Comparison of ENCODE assay signal across 12 cellular contexts in the genomic region with DNA sequence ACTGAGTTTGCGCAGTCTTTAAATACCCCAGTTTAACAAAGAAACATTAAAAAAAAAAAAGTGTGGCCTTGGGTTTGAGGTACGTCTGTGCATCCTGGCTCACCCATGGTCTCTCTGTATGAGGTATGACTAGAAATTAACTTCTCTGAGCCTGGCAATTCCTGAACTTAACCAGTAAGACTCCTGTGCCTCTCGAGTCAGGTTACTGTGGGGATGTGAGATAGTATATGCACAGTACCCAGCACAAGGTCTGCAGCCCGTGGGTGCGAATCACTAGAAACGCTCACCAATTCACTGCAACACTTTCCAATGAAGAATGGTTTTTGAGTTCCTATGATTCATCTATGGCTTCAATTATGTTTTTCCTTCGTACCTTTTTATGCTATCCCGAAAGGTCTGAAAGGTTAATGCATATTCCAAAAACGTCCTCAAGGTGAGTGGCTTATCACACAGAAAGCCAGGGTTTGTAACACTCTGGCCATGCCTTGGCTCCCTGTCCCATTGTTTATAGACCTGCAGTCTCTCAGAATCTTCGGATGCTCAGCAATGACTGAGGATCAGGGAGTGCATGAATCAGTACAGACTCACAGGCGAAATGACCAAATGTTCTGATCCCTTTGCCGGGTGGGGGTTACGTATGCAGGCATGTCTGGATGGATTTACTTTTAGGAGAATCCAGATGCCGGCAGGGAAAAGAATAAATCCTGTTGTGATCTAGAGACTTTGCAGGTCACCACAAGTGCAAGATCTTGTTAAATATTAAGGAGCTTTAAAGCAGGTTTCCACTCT.
DNase-seq lines count a peak whose midpoint lies in the region; FAIRE-seq and TF ChIP-seq lines count a peak whose summit lies in the region.
"Had no signal": no experiment of that assay in that cellular context is flagged by ENCODE, and none has a peak within 500 bp of the region (broad histone marks: within the 10 kb centered on the region; RNA-seq: fewer than 3 reads in every experiment).

No MANE protein-coding gene starts in this region.

- TF ChIP-seq EP300 in esophagus muscularis mucosa (IDR thresholded peaks at IDR 0.05) = peak; percentile 64

- no peaks in the 10 kb centered on the region for H3K9me3 Mint-ChIP-seq in nephron progenitor cell

- no peak for FAIRE-seq in GM12892 (lab: Jason Lieb, UNC)

- peaks cover 3% of the 10 kb centered on the region for H3K27me3 Mint-ChIP-seq in nephron progenitor cell (ENCODE audit: low read depth, poor library complexity)

- peak overlapping the region; percentile 73 to 83 (median 77) for H3K27ac ChIP-seq in esophagus muscularis mucosa (replicated peaks in 1 of 4)
- no peak overlapping the region for H3K27ac ChIP-seq in thyroid gland
- H3K27ac ChIP-seq: suprapubic skin had no signal

- H3K4me1 Mint-ChIP-seq in nephron progenitor cell = peaks cover 59% of the 10 kb centered on the region

- H3K4me3 ChIP-seq in MG63 (no peak overlapping the region), esophagus muscularis mucosa (no peak overlapping the region), thyroid gland (replicated peaks in 1 of 3) (no peak overlapping the region)
- H3K4me3 ChIP-seq: suprapubic skin had no signal

- H3K4me1 ChIP-seq in esophagus muscularis mucosa (peaks cover 39 to 58% (median 52%) of the 10 kb centered on the region in 4 donors), thyroid gland (peaks cover 4 to 5% of the 10 kb centered on the region in 2 donors)
- H3K4me1 ChIP-seq: Caco-2 had no signal

- TF ChIP-seq CTCF in esophagus muscularis mucosa (IDR thresholded peaks at IDR 0.05) (no peak), nephron progenitor cell (IDR thresholded peaks at IDR 0.05) (no peak), thyroid gland (IDR thresholded peaks at IDR 0.05) (no peak)

- H3K9me3 ChIP-seq in MG63 (no peaks in the 10 kb centered on the region), esophagus muscularis mucosa (no peaks in the 10 kb centered on the region), thyroid gland (no peaks in the 10 kb centered on the region)
- H3K9me3 ChIP-seq: Caco-2, SK-N-SH, suprapubic skin had no signal

- no peaks in the 10 kb centered on the region for H3K36me3 ChIP-seq in MG63
- no peaks in the 10 kb centered on the region for H3K36me3 ChIP-seq in esophagus muscularis mucosa
- H3K36me3 ChIP-seq in thyroid gland = no peaks in the 10 kb centered on the region
- H3K36me3 ChIP-seq: suprapubic skin had no signal

- WGBS in esophagus muscularis mucosa = 77% methylated on average over 13 of the region's 14 CpGs
- WGBS in thyroid gland, 2 donors = 92 to 95% methylated on average over 14 of the region's 14 CpGs

- H3K4me3 Mint-ChIP-seq in nephron progenitor cell = no peak overlapping the region

- intact Hi-C loops in esophagus muscularis mucosa (cut with DNase I) (loop anchor here (2.0 to 5.0 kb wide), 2 partner anchors 148 to 339 kb away; no protein-coding TSS in a partner anchor), thyroid gland (cut with DNase I) (loop anchor here (5.0 kb wide), 1 partner anchor 151 kb away; the partner anchor contains the start of gene SFMBT2)

- H3K27me3 ChIP-seq in MG63 = no peaks in the 10 kb centered on the region
- no peaks in the 10 kb centered on the region for H3K27me3 ChIP-seq in esophagus muscularis mucosa
- H3K27me3 ChIP-seq in thyroid gland = no peaks in the 10 kb centered on the region
- H3K27me3 ChIP-seq: suprapubic skin had no signal

- TF ChIP-seq POLR2A in esophagus muscularis mucosa (IDR thresholded peaks at IDR 0.05; ENCODE audit: low read depth) (no peak), thyroid gland (IDR thresholded peaks at IDR 0.05) (no peak), GM12892 (IDR thresholded peaks at IDR 0.05; ENCODE audit: low read depth, low read length) (no peak)

- peaks cover 6% of the 10 kb centered on the region for H3K36me3 Mint-ChIP-seq in nephron progenitor cell (ENCODE audit: low read depth)

- H3K27ac Mint-ChIP-seq in nephron progenitor cell = peak overlapping the region; percentile 29

- peak; percentile 34 for DNase-seq in GM04504 (ENCODE audit: low read depth)
- DNase-seq in MG63 = peak; percentile 6
- no peak for DNase-seq in esophagus muscularis mucosa (ENCODE audit: extremely low spot score)
- DNase-seq in nephron progenitor cell = no peak
- no peak for DNase-seq in thyroid gland
- no peak for DNase-seq in GM12892 (ENCODE audit: insufficient read length)
- DNase-seq in activated effector memory CD4-positive, alpha-beta T cell treated with anti-CD3 and anti-CD28 coated beads, Interleukin-2, amount 50 U/mL, for 16 hours = no peak
- DNase-seq: activated CD4-positive, CD25-positive, alpha-beta regulatory T cell; activated naive CD4-positive, alpha-beta T cell had no signal

Comparison
In these comparisons a context has a peak if more than half of its experiments do, and no peak if none do; other contexts are left out.
1. DNase-seq: peak in GM04504 (single experiment) and MG63 (single experiment); none in esophagus muscularis mucosa (single experiment), nephron progenitor cell (single experiment), thyroid gland (0 of 2), GM12892 (single experiment) and activated effector memory CD4-positive, alpha-beta T cell treated with anti-CD3 and anti-CD28 coated beads, Interleukin-2, amount 50 U/mL, for 16 hours (single experiment).
2. H3K27ac ChIP-seq: peak in esophagus muscularis mucosa (4 of 4); none in thyroid gland (0 of 3).